ENCODE assay signal across 21 cellular contexts in the genomic region with DNA sequence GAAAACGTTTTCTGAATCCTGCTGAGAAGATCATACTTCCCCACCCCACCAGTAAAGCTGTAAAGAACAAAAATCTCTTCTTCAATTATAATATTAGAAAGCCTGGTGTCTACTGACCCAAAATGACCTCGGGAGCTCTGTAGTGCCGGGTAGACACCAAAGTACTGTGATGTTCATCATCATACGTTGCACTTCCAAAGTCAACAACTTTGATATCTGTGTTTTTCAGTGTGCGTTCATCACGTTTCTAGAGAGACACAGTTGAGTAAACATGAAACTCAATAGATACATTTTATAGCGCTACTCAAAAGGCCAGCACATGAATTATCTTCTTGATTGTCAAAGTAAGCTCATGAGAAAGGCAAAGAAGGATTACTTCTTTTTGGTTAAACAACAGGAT.
"Had no signal": no experiment of that assay in that cellular context is flagged by ENCODE, and none has a peak within 500 bp of the region (broad histone marks: within the 10 kb centered on the region; RNA-seq: fewer than 3 reads in every experiment).

No MANE protein-coding gene starts in this region.

- H3K27me3 Mint-ChIP-seq: activated CD4-positive, alpha-beta T cell treated with anti-CD3 and anti-CD28 coated beads, Interleukin-2, amount 10 ng/mL, durations not matched to agents 24 days and 14 days; T-cell had no signal

- H3K27ac ChIP-seq: brain microvascular endothelial cell, coronary artery, spleen, tibial artery had no signal

- H3K27ac Mint-ChIP-seq: activated CD4-positive, alpha-beta T cell treated with anti-CD3 and anti-CD28 coated beads, Interleukin-2, amount 10 ng/mL, durations not matched to agents 24 days and 14 days; nephron had no signal

- ATAC-seq: SK-N-SH treated with all-trans-retinoic acid at 6 μM for 48 hours; stimulated activated naive CD8-positive, alpha-beta T cell treated with anti-CD3 and anti-CD28 coated beads, Interleukin-15, Interleukin-2, amounts not matched to agents 100 U/mL and 50 U/mL, for 24 hours; T-cell had no signal

- H3K4me3 Mint-ChIP-seq: activated CD4-positive, alpha-beta T cell treated with anti-CD3 and anti-CD28 coated beads, Interleukin-2, amount 10 ng/mL, durations not matched to agents 24 days and 14 days; nephron; T-cell had no signal

- H3K9me3 Mint-ChIP-seq: nephron, T-cell had no signal

- H3K4me1 Mint-ChIP-seq: nephron had no signal

- DNase-seq: activated CD4-positive, alpha-beta T cell treated with anti-CD3 and anti-CD28 coated beads, Interleukin-2, amount 10 ng/mL, durations not matched to agents 24 days and 14 days; activated CD4-positive, CD25-positive, alpha-beta regulatory T cell; activated CD8-positive, alpha-beta memory T cell treated with anti-CD3 and anti-CD28 coated beads for 24 hours; activated CD8-positive, alpha-beta memory T cell treated with anti-CD3 and anti-CD28 coated beads, Interleukin-2, amount 50 U/mL, for 48 hours; activated gamma-delta T cell treated with Interleukin-2 at 50 U/mL for 16 hours; aorta; brain microvascular endothelial cell; erythroblast; foreskin melanocyte; hypothalamus; kidney; spleen; stimulated activated CD8-positive, alpha-beta memory T cell treated with anti-CD3 and anti-CD28 coated beads, Interleukin-4, amount 100 ng/mL, for 48 hours; stimulated activated naive CD8-positive, alpha-beta T cell treated with anti-CD3 and anti-CD28 coated beads, Interleukin-15, Interleukin-2, amounts not matched to agents 100 U/mL and 50 U/mL, for 24 hours; substantia nigra; T-cell; T-helper 9 cell; tibial artery had no signal
